21 cellular contexts compared by ENCODE assay signal in genomic region chr18:79805926-79806487, GRCh38. TPM values are rescaled to one million over a fixed set of nuclear protein-coding genes. Genes with fewer than 3 reads are reported as not detected.
"Had no signal": no experiment of that assay in that cellular context is flagged by ENCODE, and none has a peak within 500 bp of the region (broad histone marks: within the 10 kb centered on the region; RNA-seq: fewer than 3 reads in every experiment).

No MANE protein-coding gene starts in this region.

- ATAC-seq: naive thymus-derived CD4-positive, alpha-beta T cell; pancreas; right lobe of liver; T-cell had no signal

- H3K27ac Mint-ChIP-seq: activated CD4-positive, alpha-beta T cell treated with anti-CD3 and anti-CD28 coated beads, Interleukin-2, amount 10 ng/mL, durations not matched to agents 24 days and 14 days; activated naive CD8-positive, alpha-beta T cell treated with anti-CD3 and anti-CD28 coated beads for 36 hours; endodermal cell; stimulated activated naive B cell treated with anti-CD40 and anti-IgM and Interleukin-4, amounts not matched to agents 10 μg/mL and 1 μg/mL and 100 μg/mL, for 72 hours had no signal

- H3K27me3 Mint-ChIP-seq: activated naive CD8-positive, alpha-beta T cell treated with anti-CD3 and anti-CD28 coated beads for 36 hours had no signal

- H3K4me3 Mint-ChIP-seq: activated CD4-positive, alpha-beta T cell treated with anti-CD3 and anti-CD28 coated beads, Interleukin-2, amount 10 ng/mL, durations not matched to agents 24 days and 14 days; activated naive CD8-positive, alpha-beta T cell treated with anti-CD3 and anti-CD28 coated beads for 36 hours; endodermal cell; naive thymus-derived CD4-positive, alpha-beta T cell; stimulated activated naive B cell treated with anti-CD40 and anti-IgM and Interleukin-4, amounts not matched to agents 10 μg/mL and 1 μg/mL and 100 μg/mL, for 72 hours; T-cell had no signal

- DNase-seq: activated CD4-positive, alpha-beta T cell treated with anti-CD3 and anti-CD28 coated beads, Interleukin-2, amount 10 ng/mL, durations not matched to agents 24 days and 14 days; activated naive CD4-positive, alpha-beta T cell; activated naive CD8-positive, alpha-beta T cell treated with anti-CD3 and anti-CD28 coated beads for 36 hours; amygdala; endodermal cell; foreskin fibroblast; left ventricle myocardium inferior; naive thymus-derived CD4-positive, alpha-beta T cell; pancreas; right lobe of liver; SK-N-SH; stimulated activated CD4-positive, alpha-beta T cell treated with anti-CD3 and anti-CD28 coated beads, Interleukin-4, amount 100 ng/mL, for 4 hours; stimulated activated naive B cell treated with anti-CD40 and anti-IgM and Interleukin-4, amounts not matched to agents 10 μg/mL and 1 μg/mL and 100 μg/mL, for 72 hours; T-cell; T-helper 9 cell; thyroid gland had no signal

- H3K9me3 Mint-ChIP-seq: activated CD4-positive, alpha-beta T cell treated with anti-CD3 and anti-CD28 coated beads, Interleukin-2, amount 10 ng/mL, durations not matched to agents 24 days and 14 days; activated naive CD8-positive, alpha-beta T cell treated with anti-CD3 and anti-CD28 coated beads for 36 hours; endodermal cell; stimulated activated naive B cell treated with anti-CD40 and anti-IgM and Interleukin-4, amounts not matched to agents 10 μg/mL and 1 μg/mL and 100 μg/mL, for 72 hours; T-cell had no signal

- H3K4me1 Mint-ChIP-seq: endodermal cell had no signal

- H3K36me3 Mint-ChIP-seq: activated naive CD8-positive, alpha-beta T cell treated with anti-CD3 and anti-CD28 coated beads for 36 hours; naive thymus-derived CD4-positive, alpha-beta T cell; stimulated activated naive B cell treated with anti-CD40 and anti-IgM and Interleukin-4, amounts not matched to agents 10 μg/mL and 1 μg/mL and 100 μg/mL, for 72 hours; T-cell had no signal

RNA-seq across cellular contexts. Expression of gene KCNG2, which starts 8.3 kb away (rescaled TPM):
- total RNA-seq: activated CD4-positive, alpha-beta T cell treated with anti-CD3 and anti-CD28 coated beads, Interleukin-2, amount 10 ng/mL, durations not matched to agents 24 days and 14 days; activated CD8-positive, alpha-beta memory T cell treated with anti-CD3 and anti-CD28 coated beads for 36 hours; activated naive CD8-positive, alpha-beta T cell treated with anti-CD3 and anti-CD28 coated beads for 36 hours; cardiac muscle cell; endodermal cell; glomerular endothelial cell; hepatocyte; left ventricle myocardium inferior; mucosa of gallbladder; naive thymus-derived CD4-positive, alpha-beta T cell; right lobe of liver; T-cell had no signal
